ENCODE assay signal across 8 cellular contexts in the genomic region with DNA sequence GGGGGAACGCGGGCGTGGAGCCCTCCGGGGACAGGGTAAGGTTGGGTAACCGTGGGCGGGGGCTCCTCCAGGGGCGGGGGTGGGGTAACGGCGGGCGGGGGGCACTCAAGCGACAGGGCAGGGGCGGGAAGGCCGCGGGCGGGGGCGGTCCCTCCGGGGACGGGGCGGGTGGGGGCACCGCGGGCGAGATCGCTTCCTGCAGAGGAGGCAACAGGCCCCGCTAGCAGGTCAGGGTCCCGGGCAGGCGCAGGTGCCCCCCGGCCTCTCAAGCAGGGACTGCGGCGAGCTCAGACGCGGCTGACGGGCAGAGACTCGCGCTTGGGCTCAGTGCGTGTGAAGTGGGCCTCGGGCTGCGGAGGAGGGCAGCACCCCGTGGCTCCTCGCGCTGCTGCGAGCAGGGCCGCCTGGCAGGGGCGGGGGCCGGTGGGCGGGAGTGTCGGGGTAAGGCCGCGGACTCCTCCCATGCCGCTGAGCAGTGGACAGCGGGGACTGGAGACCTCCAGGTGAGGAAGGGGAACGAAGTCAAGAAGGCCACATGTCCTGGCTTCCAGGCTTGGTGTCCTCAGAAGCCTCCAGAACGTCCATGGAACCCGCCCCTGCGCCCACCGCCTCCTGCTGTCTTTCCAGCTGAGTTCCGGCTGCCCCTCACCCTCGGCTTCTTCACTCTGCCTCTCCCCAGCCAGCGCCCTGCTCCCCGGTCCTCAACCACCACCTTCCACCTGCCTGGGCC. TPM values are rescaled to one million over a fixed set of nuclear protein-coding genes. Genes with fewer than 3 reads are reported as not detected.
DNase-seq lines count a peak whose midpoint lies in the region; ATAC-seq and TF ChIP-seq lines count a peak whose summit lies in the region.

No MANE protein-coding gene starts in this region.

- peaks cover 45% of the 10 kb centered on the region for H3K4me1 ChIP-seq in PC-3 (ENCODE audit: insufficient read depth, low read length)
- H3K4me1 ChIP-seq in neuronal stem cell (ENCODE audit: control insufficient read depth in 2 of 2, insufficient read depth in 1 of 2, low read depth in 1 of 2, low read length in 2 of 2), result peaks cover 14 to 28% of the 10 kb centered on the region in 2 donors

- H2AFZ ChIP-seq in PC-3 (ENCODE audit: low read length) (peak overlapping the region; percentile 71), neuronal stem cell (ENCODE audit: low read length) (peak overlapping the region; percentile 93)

- peak; percentile 25 for ATAC-seq in HG03432 (IDR thresholded peaks at IDR 0.05; ENCODE audit: unreplicated experiment)
- peak; percentile 61 for ATAC-seq in PC-3

- H3K27me3 ChIP-seq in PC-3 (ENCODE audit: low read length) (no peaks in the 10 kb centered on the region), neuronal stem cell (ENCODE audit: control insufficient read depth in 3 of 3, insufficient read depth in 3 of 3, low read depth in 1 of 3, low read length in 3 of 3) (no peaks in the 10 kb centered on the region)

- peak; percentile 46 for DNase-seq in NCI-H1694 treated with DMSO at 0.1 percent for 48 hours (lab: John Stamatoyannopoulos, UW)
- no peak for DNase-seq in NCI-H1694 (lab: John Stamatoyannopoulos, UW)
- peak; percentile 75 for DNase-seq in PC-3
- peak; percentile 73 for DNase-seq in activated T-helper 9 cell treated with anti-CD3 and anti-CD28 coated beads, Interleukin-2, amount 50 U/mL, for 16 hours (ENCODE audit: low read depth)
- peak; percentile 50 to 83 for DNase-seq in foreskin fibroblast
- peak; percentile 51 for DNase-seq in neuronal stem cell (ENCODE audit: low spot score)

- peak overlapping the region; percentile 95 for H2BK5ac ChIP-seq in neuronal stem cell (ENCODE audit: low read length)

- no peak overlapping the region for H4K91ac ChIP-seq in neuronal stem cell (ENCODE audit: low read depth, low read length, poor library complexity)

- CTCF ChIA-PET in PC-3 (lab: Charles Lee), result interaction anchor here (0.9 to 1.0 kb wide), 2 partner anchors 14 to 17 kb away, joined by 3 to 6 read pairs; no protein-coding TSS in a partner anchor

- peak overlapping the region; percentile 95 for H3K23ac ChIP-seq in neuronal stem cell (ENCODE audit: low read depth, low read length, poor library complexity)

- peak overlapping the region; percentile 97 for H2BK12ac ChIP-seq in neuronal stem cell (ENCODE audit: low read length)

- H3K14ac ChIP-seq in neuronal stem cell (ENCODE audit: low read length), result peak overlapping the region; percentile 25

- POLR2A ChIA-PET in PC-3 (lab: Charles Lee; ENCODE audit: unreplicated experiment), result interaction anchor here (0.6 kb wide), 1 partner anchor 159 kb away, joined by 4 read pairs; no protein-coding TSS in a partner anchor

- no TSS peak for BruUV-seq in PC-3 (replicated peaks; lab: Mats Ljungman, UMichigan)

- H4K8ac ChIP-seq in neuronal stem cell (ENCODE audit: low read depth, low read length), result no peak overlapping the region

- H3K9me2 ChIP-seq in PC-3 (replicated peaks; ENCODE audit: low read length), result no peaks in the 10 kb centered on the region

- peaks cover 35% of the 10 kb centered on the region for H4K20me1 ChIP-seq in PC-3 (ENCODE audit: low read length)

- H3K18ac ChIP-seq in neuronal stem cell (ENCODE audit: low read length), result peak overlapping the region; percentile 98

- intact Hi-C loops in PC-3 (cut with micrococcal nuclease), result loop anchor here (2.0 kb wide), 1 partner anchor 17 kb away; no protein-coding TSS in a partner anchor

- H3K79me2 ChIP-seq in PC-3 (ENCODE audit: low read length), result peaks cover 50% of the 10 kb centered on the region

- no peak for TF ChIP-seq CTCF in PC-3 (conservative IDR thresholded peaks at IDR 0.05; ENCODE audit: low read depth, low read length)
- TF ChIP-seq CTCF in foreskin fibroblast (IDR thresholded peaks at IDR 0.05; ENCODE audit: low read depth, low read length), result no peak

- no peaks in the 10 kb centered on the region for H3K9me3 ChIP-seq in PC-3 (ENCODE audit: low read length)
- H3K9me3 ChIP-seq in neuronal stem cell (replicated peaks in 1 of 2; ENCODE audit: control insufficient read depth in 2 of 2, insufficient read depth in 1 of 2, low read depth in 1 of 2, low read length in 2 of 2), result peaks cover 0 to 17% of the 10 kb centered on the region in 2 donors

- H3K4me2 ChIP-seq in PC-3 (ENCODE audit: low read length) (peak overlapping the region; percentile 99), neuronal stem cell (ENCODE audit: insufficient read depth, low read length, poor library complexity, severe bottlenecking) (peak overlapping the region; percentile 69)

- H3K4me3 ChIP-seq in PC-3 (ENCODE audit: low read length) (peak overlapping the region; percentile 76), foreskin fibroblast (ENCODE audit: low read depth in 1 of 2, low read length in 2 of 2) (peak overlapping the region; percentile 57 to 67), neuronal stem cell (ENCODE audit: low read length in 2 of 2) (peak overlapping the region; percentile 92 to 98)

- no peak overlapping the region for H3K4ac ChIP-seq in neuronal stem cell (ENCODE audit: low read length)

- H2BK15ac ChIP-seq in neuronal stem cell (ENCODE audit: low read length), result peak overlapping the region; percentile 87

- H3F3A ChIP-seq in PC-3 (ENCODE audit: low read length, unreplicated experiment), result no peaks in the 10 kb centered on the region

- H3K79me1 ChIP-seq in neuronal stem cell (ENCODE audit: low read depth, low read length), result peaks cover 5% of the 10 kb centered on the region

- peak overlapping the region; percentile 96 for H2BK120ac ChIP-seq in neuronal stem cell (ENCODE audit: low read depth, low read length)

- H3K27ac ChIP-seq in PC-3 (ENCODE audit: low read length) (peak overlapping the region; percentile 33), neuronal stem cell (replicated peaks; ENCODE audit: low read length) (peak overlapping the region; percentile 85), temporal lobe (ENCODE audit: low read depth, low read length) (peak overlapping the region; percentile 69)

- H3K36me3 ChIP-seq in PC-3 (ENCODE audit: low read depth, low read length), result no peaks in the 10 kb centered on the region
- peaks cover 0 to 13% of the 10 kb centered on the region in 2 donors for H3K36me3 ChIP-seq in neuronal stem cell (replicated peaks in 1 of 2; ENCODE audit: control insufficient read depth in 2 of 2, insufficient read depth in 2 of 2, low read length in 2 of 2)

- H2AK5ac ChIP-seq in neuronal stem cell (ENCODE audit: low read depth, low read length), result peak overlapping the region; percentile 99

- H3K9ac ChIP-seq in PC-3 (ENCODE audit: low read length), result peak overlapping the region; percentile 80
- peak overlapping the region; percentile 96 for H3K9ac ChIP-seq in neuronal stem cell (ENCODE audit: low read depth, low read length, poor library complexity)

- WGBS in neuronal stem cell (ENCODE audit: extremely low coverage in 2 of 2, insufficient read length in 2 of 2, insufficient replicate concordance in 1 of 2), 2 donors, result no CpG with 5 or more reads among the region's 59 CpGs

RNA-seq across cellular contexts. Expression of gene GNB1, which starts 0.6 kb away (rescaled TPM):
- total RNA-seq in PC-3 (2014; rRNA removed) (125 and 171 TPM in 2 replicates), temporal lobe (236 TPM)
- polyA plus RNA-seq in neuronal stem cell (2013, experiment 1 of 2), result 291 TPM
- polyA plus RNA-seq in neuronal stem cell (2013, experiment 2 of 2), result 287 TPM

RNA-seq across cellular contexts. Expression of gene CALML6, which starts 23.5 kb away (rescaled TPM):
- total RNA-seq in PC-3 (2014; rRNA removed), result 1.7 and 3.0 TPM in 2 replicates
- 0.07 TPM for polyA plus RNA-seq in neuronal stem cell (2013, experiment 1 of 2)
- 0.08 TPM for polyA plus RNA-seq in neuronal stem cell (2013, experiment 2 of 2)
- under 0.01 TPM for total RNA-seq in temporal lobe

RNA-seq across cellular contexts. Expression of gene TMEM52, which starts 27.6 kb away (rescaled TPM):
- total RNA-seq in PC-3 (2014; rRNA removed) (22.6 and 29.1 TPM in 2 replicates), temporal lobe (0.98 TPM)
- polyA plus RNA-seq in neuronal stem cell (2013, experiment 1 of 2), result 7.3 TPM
- 7.1 TPM for polyA plus RNA-seq in neuronal stem cell (2013, experiment 2 of 2)

Comparison
In these comparisons a context has a peak if more than half of its experiments do, and no peak if none do; other contexts are left out.
1. H3K27ac ChIP-seq: peak in every context shown above with its lines; median percentile 85 in neuronal stem cell; 69 in temporal lobe; 33 in PC-3.
2. RNA of gene TMEM52, which starts 27.6 kb away (total RNA-seq): 22.6 to 29.1 TPM in PC-3; 0.98 TPM in temporal lobe (single experiment); every median in the first group is over 10 times any median in the second.
3. Peak in every context shown above with its lines, with median percentiles within 50 percentile points of each other: H3K4me3 ChIP-seq.